In the genomic region with DNA sequence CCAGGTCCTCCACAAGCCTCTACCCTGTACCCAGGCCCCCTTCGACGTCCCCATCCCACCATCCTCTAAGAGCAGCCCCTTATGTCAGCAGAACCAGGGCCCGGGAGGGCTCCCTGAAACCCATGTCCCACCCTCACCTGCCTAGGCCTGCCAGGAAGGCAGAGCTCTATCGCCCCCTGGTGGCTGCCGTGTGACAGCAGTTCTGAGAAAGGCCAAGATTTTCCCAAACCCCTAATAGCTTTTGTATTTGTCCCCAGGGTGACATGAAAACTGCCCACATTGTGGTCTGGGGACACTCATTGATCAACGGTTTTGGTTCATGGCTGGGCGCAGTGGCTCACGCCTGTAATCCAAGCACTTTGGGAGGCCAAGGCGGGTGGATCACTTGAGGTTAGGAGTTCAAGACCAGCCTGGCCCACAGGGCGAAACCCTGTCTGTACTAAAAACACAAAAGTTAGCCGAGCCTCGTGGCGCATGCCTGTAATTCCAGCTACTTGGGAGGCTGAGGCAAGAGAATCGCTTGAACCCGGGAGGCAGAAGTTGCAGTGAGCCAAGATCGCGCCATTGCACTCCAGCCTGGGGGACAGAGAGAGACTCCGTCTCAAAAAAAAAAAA, we compare ENCODE assay signal across 8 cellular contexts. TPM values are rescaled to one million over a fixed set of nuclear protein-coding genes. Genes with fewer than 3 reads are reported as not detected.
DNase-seq lines count a peak whose midpoint lies in the region; ATAC-seq and TF ChIP-seq lines count a peak whose summit lies in the region.
"Not testable (repeated sequence)": the region's sequence is repeated elsewhere in the genome, so short reads cannot be mapped to it uniquely, and the experiment has no call there.

No MANE protein-coding gene starts in this region.

- TF ChIP-seq RAD21 in Ishikawa (IDR thresholded peaks at IDR 0.05; ENCODE audit: low read depth): peak; percentile 88

- H3K9me3 ChIP-seq in NT2/D1 (ENCODE audit: insufficient read depth, low read length); stomach: not testable (repeated sequence)

- ATAC-seq in left ventricle myocardium superior: peak; percentile 63

- intact Hi-C loops in left ventricle myocardium superior (cut with micrococcal nuclease); stomach (cut with DNase I; ENCODE audit: low total_unique reads): not testable (repeated sequence)

- in situ Hi-C loops in T47D (cut with HindIII; ENCODE audit: low pct_unique_long_range_greater_than_20kb, low sequenced_read_pairs): not testable (repeated sequence)

- DNase-seq in DMS153 treated with DMSO at 0.1 percent for 48 hours (lab: John Stamatoyannopoulos, UW; ENCODE audit: unreplicated experiment): peak; percentile 52
- DNase-seq in NT2/D1 (ENCODE audit: low read depth, low spot score): peak; percentile 39
- peak; percentile 83 for DNase-seq in activated CD4-positive, alpha-beta T cell treated with anti-CD3 and anti-CD28 coated beads, Interleukin-2, amount 50 U/mL, for 1 hour
- peak; percentile 64 to 69 for DNase-seq in T47D (ENCODE audit: low read depth in 1 of 2, low spot score in 1 of 2)
- DNase-seq in left ventricle myocardium superior: peak; percentile 82
- DNase-seq in pons (ENCODE audit: low spot score): peak; percentile 63
- DNase-seq in stomach: peak; percentile 78

- peaks cover 10% of the 10 kb centered on the region for H3K4me1 ChIP-seq in NT2/D1 (ENCODE audit: insufficient read depth, insufficient read length)
- H3K4me1 ChIP-seq in stomach: not testable (repeated sequence)

- TF ChIP-seq EP300 in Ishikawa (IDR thresholded peaks at IDR 0.05; ENCODE audit: borderline replicate concordance); stomach (IDR thresholded peaks at IDR 0.05): not testable (repeated sequence)

- not testable (repeated sequence) for H3K9ac ChIP-seq in NT2/D1 (ENCODE audit: insufficient read length, low read depth)

- TF ChIP-seq POLR2A in stomach (IDR thresholded peaks at IDR 0.05): not testable (repeated sequence)

- not testable (repeated sequence) for H3K36me3 ChIP-seq in NT2/D1 (ENCODE audit: insufficient read depth, insufficient read length, low read length); stomach

- TF ChIP-seq CTCF in stomach (IDR thresholded peaks at IDR 0.05): peak in 5 of 7 experiments; percentile 75 to 96 (median 84)

- not testable (repeated sequence) for H3K4me3 ChIP-seq in NT2/D1 (ENCODE audit: insufficient read length, low read depth); stomach

- H3K27me3 ChIP-seq in NT2/D1 (ENCODE audit: insufficient read depth, insufficient read length): not testable (repeated sequence)
- peaks cover 0 to 68% (median 2%) of the 10 kb centered on the region in 3 donors for H3K27me3 ChIP-seq in stomach

- WGBS in stomach, 5 donors: 35 to 42% (median 39%) methylated on average over 18 of the region's 18 CpGs

- H3K27ac ChIP-seq in stomach: not testable (repeated sequence)

RNA-seq across cellular contexts. Expression of gene CCDC27, which starts 27.7 kb away (rescaled TPM):
- total RNA-seq in left ventricle myocardium superior: not detected
- total RNA-seq in stomach: not detected
- polyA plus RNA-seq in stomach: not detected

RNA-seq across cellular contexts. Expression of gene SMIM1, which starts 48.0 kb away (rescaled TPM):
- total RNA-seq in left ventricle myocardium superior (15.3 TPM), stomach (not detected)
- 10 to 100 TPM in 2 of 3 donors, 1 to 10 TPM in 1; 7.3 to 26.5 (median 12.5) TPM for polyA plus RNA-seq in stomach

Comparison
In these comparisons a context has a peak if more than half of its experiments do, and no peak if none do; other contexts are left out.
1. RNA of gene SMIM1, which starts 48.0 kb away (total RNA-seq): 15.3 TPM in left ventricle myocardium superior (single experiment); not detected in stomach; every median in the first group is over 10 times any median in the second.
2. Peak in every context shown above with its lines, with median percentiles within 50 percentile points of each other: DNase-seq.